12 cellular contexts compared by ENCODE assay signal in the genomic region with DNA sequence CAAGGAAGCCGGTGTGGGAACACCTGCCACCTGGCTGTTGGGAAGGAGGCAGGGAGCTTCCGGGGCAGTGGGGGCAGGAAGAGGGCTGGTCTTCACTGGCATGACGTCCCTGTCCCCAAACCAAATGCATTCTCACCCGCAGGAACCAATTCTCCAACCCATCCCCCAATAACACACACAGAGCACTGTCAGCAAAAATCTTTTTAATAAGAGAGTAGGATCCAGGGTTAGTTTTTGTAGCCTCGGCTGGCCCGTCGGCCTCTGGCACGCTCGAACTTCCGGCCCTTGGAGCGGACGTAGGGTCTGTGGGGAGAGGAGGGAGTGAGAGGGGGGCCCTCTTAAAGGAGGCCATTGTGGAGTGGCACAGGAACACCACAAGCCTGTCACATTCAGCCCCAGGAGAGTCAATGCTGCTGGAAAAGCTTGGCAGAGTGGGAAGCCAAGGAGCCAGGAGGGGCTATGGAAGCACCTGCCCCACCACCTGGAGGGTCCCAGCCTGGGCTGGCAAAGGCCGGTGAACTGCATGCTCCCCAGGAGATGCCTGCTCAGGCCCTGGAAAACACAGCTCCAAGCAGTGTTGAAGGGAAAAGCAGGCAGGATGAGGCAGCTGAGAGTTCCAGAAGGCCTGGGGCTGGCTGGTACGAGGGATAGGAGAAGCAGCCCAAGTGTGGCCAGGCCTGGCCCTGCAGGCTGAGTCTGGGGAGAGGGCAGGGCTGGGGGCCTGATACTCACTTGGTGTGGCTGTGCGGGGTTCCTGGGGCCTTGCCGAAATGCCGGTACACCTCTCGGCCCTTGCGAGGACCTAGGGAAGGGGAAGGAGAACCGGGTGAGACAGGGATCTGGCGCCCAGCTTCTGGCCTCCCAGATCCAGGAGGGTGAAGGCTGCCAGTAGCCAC. TPM values are rescaled to one million over a fixed set of nuclear protein-coding genes. Genes with fewer than 3 reads are reported as not detected.
DNase-seq lines count a peak whose midpoint lies in the region; ATAC-seq, FAIRE-seq and TF ChIP-seq lines count a peak whose summit lies in the region.
"Had no signal": no experiment of that assay in that cellular context is flagged by ENCODE, and none has a peak within 500 bp of the region (broad histone marks: within the 10 kb centered on the region; RNA-seq: fewer than 3 reads in every experiment).

No MANE protein-coding gene starts in this region.

- no peaks in the 10 kb centered on the region for H3K27me3 ChIP-seq in ectodermal cell (ENCODE audit: control insufficient read depth, insufficient read depth, low read length, poor library complexity, severe bottlenecking)
- no peaks in the 10 kb centered on the region for H3K27me3 ChIP-seq in osteoblast (ENCODE audit: insufficient read depth, low read length)

- ATAC-seq in GM19351 (IDR thresholded peaks at IDR 0.05; ENCODE audit: unreplicated experiment) (no peak), GM18505 (IDR thresholded peaks at IDR 0.05; ENCODE audit: unreplicated experiment) (no peak)

- FAIRE-seq in GM12891 (lab: Jason Lieb, UNC), result no peak

- peaks cover 46% of the 10 kb centered on the region for H3K79me2 ChIP-seq in osteoblast (ENCODE audit: insufficient read depth, low read length)

- H3K4me3 ChIP-seq in ectodermal cell (ENCODE audit: insufficient read depth, low read depth, low read length) (no peak overlapping the region), osteoblast (ENCODE audit: insufficient read depth, low read length) (no peak overlapping the region)

- H3K4me1 ChIP-seq in ectodermal cell (ENCODE audit: control insufficient read depth, insufficient read depth, low read length) (peaks cover 50% of the 10 kb centered on the region), osteoblast (ENCODE audit: insufficient read depth, low read length) (peaks cover 22% of the 10 kb centered on the region)

- TF ChIP-seq POLR2A in GM12891 (IDR thresholded peaks at IDR 0.05; ENCODE audit: low read depth, low read length), result peak; percentile 28; the same call in 1 of the 2 replicates
- no peak for TF ChIP-seq POLR2A in GM18505 (IDR thresholded peaks at IDR 0.05; ENCODE audit: borderline replicate concordance, extremely low read depth, insufficient read depth, insufficient read length)

- TF ChIP-seq CTCF in osteoblast (IDR thresholded peaks at IDR 0.05; ENCODE audit: extremely low read depth, low read depth, low read length), result no peak

- peaks cover 41% of the 10 kb centered on the region for H4K20me1 ChIP-seq in osteoblast (ENCODE audit: insufficient read depth, low read length)

- H3K36me3 ChIP-seq in ectodermal cell (ENCODE audit: control insufficient read depth, insufficient read depth, low read length) (peaks cover 7% of the 10 kb centered on the region), osteoblast (ENCODE audit: insufficient read depth, low read length) (peaks cover 32% of the 10 kb centered on the region)

- peak overlapping the region; percentile 84 for H3K27ac ChIP-seq in ectodermal cell (ENCODE audit: insufficient read depth, low read depth, low read length, poor library complexity, severe bottlenecking)
- no peak overlapping the region for H3K27ac ChIP-seq in osteoblast (ENCODE audit: low read depth, low read length)

- H3K4me2 ChIP-seq in osteoblast (ENCODE audit: insufficient read depth, low read length), result no peak overlapping the region

- H2AFZ ChIP-seq in osteoblast (ENCODE audit: low read length), result no peak overlapping the region

- WGBS in ectodermal cell, 2 experiments, result 75 to 78% methylated on average over 20 to 21 of the region's 21 CpGs

- no peaks in the 10 kb centered on the region for H3K9me3 ChIP-seq in ectodermal cell (ENCODE audit: control insufficient read depth, low read length)
- H3K9me3 ChIP-seq in osteoblast (ENCODE audit: low read depth, low read length), result no peaks in the 10 kb centered on the region

- DNase-seq in GM12891 (ENCODE audit: insufficient read length, low spot score), result no peak
- DNase-seq in osteoblast (ENCODE audit: insufficient read length, low spot score, missing footprints), result peak; percentile 68
- DNase-seq in activated naive CD4-positive, alpha-beta T cell treated with anti-CD3 and anti-CD28 coated beads, Interleukin-2, amount 50 U/mL, for 16 hours, result no peak
- DNase-seq: activated CD4-positive, alpha-beta T cell treated with anti-CD3 and anti-CD28 coated beads for 4 hours; central memory CD4-positive, alpha-beta T cell; DND-41; foreskin melanocyte; stimulated activated naive CD4-positive, alpha-beta T cell treated with Interleukin-2 at 50 U/mL for 16 hours had no signal

TF ChIP-seq in GM12891, 5 proteins besides CTCF, POLR2A, EP300 and RAD21:
- TF ChIP-seq POLR2AphosphoS5 (IDR thresholded peaks at IDR 0.05; ENCODE audit: low read depth, low read length), result no peak
- no peak for TF ChIP-seq PAX5 (IDR thresholded peaks at IDR 0.05; ENCODE audit: insufficient read depth, low read length, severe bottlenecking)
- TF ChIP-seq POU2F2 (IDR thresholded peaks at IDR 0.05; ENCODE audit: low read depth, low read length), result no peak
- TF ChIP-seq SPI1 (IDR thresholded peaks at IDR 0.05; ENCODE audit: low read depth, low read length), result no peak
- TF ChIP-seq TAF1 (IDR thresholded peaks at IDR 0.05; ENCODE audit: low read depth, low read length), result no peak

TF ChIP-seq in PFSK-1, 5 proteins besides CTCF, POLR2A, EP300 and RAD21:
- peak; percentile 11 for TF ChIP-seq FOXP2 (optimal IDR thresholded peaks at IDR 0.05; ENCODE audit: borderline replicate concordance, extremely low read depth, extremely low read length, insufficient read depth)
- no peak for TF ChIP-seq SIN3A (IDR thresholded peaks at IDR 0.05; ENCODE audit: borderline replicate concordance, insufficient read depth, low read length)

RNA-seq across cellular contexts. Expression of gene FAM83E, which starts 0.5 kb away (rescaled TPM):
- polyA plus RNA-seq in GM12891 (2012; ENCODE audit: low read depth, missing spikeins), result not detected
- polyA plus RNA-seq in PFSK-1 (2012; ENCODE audit: insufficient read length, low read depth), result not detected
- polyA plus RNA-seq in ectodermal cell (2013, experiment 1 of 4), result 0.26 TPM
- polyA plus RNA-seq in ectodermal cell (2013, experiment 2 of 4), result 1.2 TPM
- 1.1 TPM for polyA plus RNA-seq in ectodermal cell (2013, experiment 3 of 4)
- polyA plus RNA-seq in ectodermal cell (2013, experiment 4 of 4), result 1.0 TPM
- 0.29 TPM in 1 of 2 replicates, not detected in the other for total RNA-seq in osteoblast

RNA-seq across cellular contexts. Expression of gene RPL18, which starts 3.6 kb away (rescaled TPM):
- 3,629 TPM for polyA plus RNA-seq in GM12891 (2012; ENCODE audit: low read depth, missing spikeins)
- 3,530 TPM for polyA plus RNA-seq in PFSK-1 (2012; ENCODE audit: insufficient read length, low read depth)
- polyA plus RNA-seq in ectodermal cell (2013, experiment 1 of 4), result 1,711 TPM
- polyA plus RNA-seq in ectodermal cell (2013, experiment 2 of 4), result 1,723 TPM
- 1,581 TPM for polyA plus RNA-seq in ectodermal cell (2013, experiment 3 of 4)
- polyA plus RNA-seq in ectodermal cell (2013, experiment 4 of 4), result 1,728 TPM
- total RNA-seq in osteoblast, result 1,357 and 1,526 TPM in 2 replicates

RNA-seq across cellular contexts. Expression of gene SPHK2, which starts 3.9 kb away (rescaled TPM):
- polyA plus RNA-seq in GM12891 (2012; ENCODE audit: low read depth, missing spikeins), result 12.4 TPM
- polyA plus RNA-seq in PFSK-1 (2012; ENCODE audit: insufficient read length, low read depth), result 34.1 TPM
- 37.4 TPM for polyA plus RNA-seq in ectodermal cell (2013, experiment 1 of 4)
- polyA plus RNA-seq in ectodermal cell (2013, experiment 2 of 4), result 42.1 TPM
- 26.8 TPM for polyA plus RNA-seq in ectodermal cell (2013, experiment 3 of 4)
- 32.2 TPM for polyA plus RNA-seq in ectodermal cell (2013, experiment 4 of 4)
- total RNA-seq in osteoblast, result 13.0 and 13.3 TPM in 2 replicates

RNA-seq across cellular contexts. Expression of gene SPACA4, which starts 8.9 kb away (rescaled TPM):
- polyA plus RNA-seq in GM12891 (2012; ENCODE audit: low read depth, missing spikeins), result not detected
- polyA plus RNA-seq in PFSK-1 (2012; ENCODE audit: insufficient read length, low read depth), result not detected
- polyA plus RNA-seq in ectodermal cell (2013, experiment 1 of 4), result not detected
- not detected for polyA plus RNA-seq in ectodermal cell (2013, experiment 2 of 4)
- not detected for polyA plus RNA-seq in ectodermal cell (2013, experiment 3 of 4)
- not detected for polyA plus RNA-seq in ectodermal cell (2013, experiment 4 of 4)
- total RNA-seq in osteoblast, result not detected in 2 replicates

RNA-seq across cellular contexts. Expression of gene DBP, which starts 21.8 kb away (rescaled TPM):
- polyA plus RNA-seq in GM12891 (2012; ENCODE audit: low read depth, missing spikeins), result 6.5 TPM
- polyA plus RNA-seq in PFSK-1 (2012; ENCODE audit: insufficient read length, low read depth), result 15.2 TPM
- 16.9 TPM for polyA plus RNA-seq in ectodermal cell (2013, experiment 1 of 4)
- polyA plus RNA-seq in ectodermal cell (2013, experiment 2 of 4), result 14.6 TPM
- polyA plus RNA-seq in ectodermal cell (2013, experiment 3 of 4), result 14.9 TPM
- polyA plus RNA-seq in ectodermal cell (2013, experiment 4 of 4), result 16.8 TPM
- 14.5 and 18.3 TPM in 2 replicates for total RNA-seq in osteoblast
